ENCODE assay signal across 18 cellular contexts in genomic region chr3:170703121-170703588, GRCh38.
A peak's percentile ranks its signal among the peaks of the same experiment; 100 is the strongest.
DNase-seq lines count a peak whose midpoint lies in the region; ATAC-seq and TF ChIP-seq lines count a peak whose summit lies in the region.
"Had no signal": no experiment of that assay in that cellular context is flagged by ENCODE, and none has a peak within 500 bp of the region (broad histone marks: within the 10 kb centered on the region; RNA-seq: fewer than 3 reads in every experiment).

No MANE protein-coding gene starts in this region.

- peaks cover 3% of the 10 kb centered on the region for H3K9me3 Mint-ChIP-seq in mesothelial cell of epicardium
- H3K9me3 Mint-ChIP-seq: dendritic cell treated with granulocyte-macrophage colony-stimulating factor and Interleukin-4, amounts not matched to agents 40 ng/mL and 50 ng/mL, for 4 days; T-cell had no signal

- H3K27me3 ChIP-seq in RWPE2 (ENCODE audit: insufficient read depth, poor library complexity, severe bottlenecking) (no peaks in the 10 kb centered on the region), skeletal muscle satellite cell (ENCODE audit: control insufficient read depth, insufficient read depth, low read length) (no peaks in the 10 kb centered on the region)

- no peak overlapping the region for H3K4me3 Mint-ChIP-seq in mesothelial cell of epicardium
- H3K4me3 Mint-ChIP-seq: dendritic cell treated with granulocyte-macrophage colony-stimulating factor and Interleukin-4, amounts not matched to agents 40 ng/mL and 50 ng/mL, for 4 days; T-cell had no signal

- H3K9ac ChIP-seq in skeletal muscle satellite cell (ENCODE audit: low read depth, low read length): peak overlapping the region; percentile 39
- H3K9ac ChIP-seq: KMS-11, parathyroid adenoma had no signal

- H3K4me3 ChIP-seq in RWPE2 (ENCODE audit: severe bottlenecking): no peak overlapping the region
- no peak overlapping the region for H3K4me3 ChIP-seq in skeletal muscle satellite cell (ENCODE audit: low read length)

- H3K4me1 Mint-ChIP-seq in mesothelial cell of epicardium: peaks cover 16% of the 10 kb centered on the region
- H3K4me1 Mint-ChIP-seq: T-cell had no signal

- H3K36me3 ChIP-seq in RWPE2 (ENCODE audit: low read depth) (no peaks in the 10 kb centered on the region), skeletal muscle satellite cell (ENCODE audit: insufficient read depth, low read length) (no peaks in the 10 kb centered on the region)

- TF ChIP-seq POLR2A in erythroblast (IDR thresholded peaks at IDR 0.05; ENCODE audit: low read length): no peak

- peaks cover 23% of the 10 kb centered on the region for H3K4me1 ChIP-seq in RWPE2 (ENCODE audit: insufficient read depth, poor library complexity, severe bottlenecking)
- H3K4me1 ChIP-seq in skeletal muscle satellite cell (ENCODE audit: control insufficient read depth, insufficient read depth, low read length): peaks cover 17% of the 10 kb centered on the region
- H3K4me1 ChIP-seq: parathyroid adenoma had no signal

- H3K27ac Mint-ChIP-seq in mesothelial cell of epicardium: no peak overlapping the region
- H3K27ac Mint-ChIP-seq: dendritic cell treated with granulocyte-macrophage colony-stimulating factor and Interleukin-4, amounts not matched to agents 40 ng/mL and 50 ng/mL, for 4 days; T-cell had no signal

- H3K27ac ChIP-seq in RWPE2 (ENCODE audit: poor library complexity, severe bottlenecking): peak overlapping the region; percentile 25
- H3K27ac ChIP-seq: KMS-11, parathyroid adenoma had no signal

- H3K36me3 Mint-ChIP-seq in mesothelial cell of epicardium: no peaks in the 10 kb centered on the region
- H3K36me3 Mint-ChIP-seq: T-cell had no signal

- ATAC-seq in RWPE2 (ENCODE audit: low read depth) (peak; percentile 93), GM19463 (IDR thresholded peaks at IDR 0.05; ENCODE audit: unreplicated experiment) (no peak), HG02571 (IDR thresholded peaks at IDR 0.05; ENCODE audit: unreplicated experiment) (no peak)
- ATAC-seq: T-cell had no signal

- H3K9me3 ChIP-seq in RWPE2 (ENCODE audit: severe bottlenecking): no peaks in the 10 kb centered on the region
- H3K9me3 ChIP-seq in skeletal muscle satellite cell (replicated peaks; ENCODE audit: low read length): no peaks in the 10 kb centered on the region

- H3K4me2 ChIP-seq in skeletal muscle satellite cell (ENCODE audit: low read length): no peak overlapping the region
- H3K4me2 ChIP-seq: KMS-11 had no signal

- TF ChIP-seq CTCF in RWPE2 (IDR thresholded peaks at IDR 0.05; ENCODE audit: poor library complexity, severe bottlenecking) (no peak), mesothelial cell of epicardium (IDR thresholded peaks at IDR 0.05; ENCODE audit: unreplicated experiment) (no peak)

- DNase-seq in GM03348 (ENCODE audit: low spot score): peak; percentile 76
- DNase-seq in RWPE2 (ENCODE audit: low spot score): no peak
- DNase-seq in erythroblast (lab: John Stamatoyannopoulos, UW): peak; percentile 11 to 61
- no peak for DNase-seq in mesothelial cell of epicardium (ENCODE audit: low spot score in 2 of 2, unreplicated experiment in 2 of 2)
- DNase-seq in NCI-H526 treated with DMSO at 0.1 percent for 48 hours (lab: John Stamatoyannopoulos, UW): no peak
- DNase-seq: activated CD4-positive, alpha-beta T cell treated with anti-CD3 and anti-CD28 coated beads, Interleukin-2, amount 50 U/mL, for 48 hours; activated effector memory CD4-positive, alpha-beta T cell treated with anti-CD3 and anti-CD28 coated beads, Interleukin-2, amount 50 U/mL, for 16 hours; Calu3; NCI-H2081; stimulated activated CD4-positive, alpha-beta T cell treated with anti-CD3 and anti-CD28 coated beads, Interleukin-2, amount 100 ng/mL, for 48 hours; stimulated activated naive CD4-positive, alpha-beta T cell treated with Interleukin-2 at 50 U/mL for 16 hours; T-cell had no signal

- H3K27me3 Mint-ChIP-seq in mesothelial cell of epicardium (ENCODE audit: low read depth): no peaks in the 10 kb centered on the region
- H3K27me3 Mint-ChIP-seq: dendritic cell treated with granulocyte-macrophage colony-stimulating factor and Interleukin-4, amounts not matched to agents 40 ng/mL and 50 ng/mL, for 4 days had no signal

Comparison
In these comparisons a context has a peak if more than half of its experiments do, and no peak if none do; other contexts are left out.
1. DNase-seq: peak in GM03348 (single experiment) and erythroblast (2 of 2); none in RWPE2 (single experiment), mesothelial cell of epicardium (0 of 2) and NCI-H526 treated with DMSO at 0.1 percent for 48 hours (single experiment).